In the genomic region with DNA sequence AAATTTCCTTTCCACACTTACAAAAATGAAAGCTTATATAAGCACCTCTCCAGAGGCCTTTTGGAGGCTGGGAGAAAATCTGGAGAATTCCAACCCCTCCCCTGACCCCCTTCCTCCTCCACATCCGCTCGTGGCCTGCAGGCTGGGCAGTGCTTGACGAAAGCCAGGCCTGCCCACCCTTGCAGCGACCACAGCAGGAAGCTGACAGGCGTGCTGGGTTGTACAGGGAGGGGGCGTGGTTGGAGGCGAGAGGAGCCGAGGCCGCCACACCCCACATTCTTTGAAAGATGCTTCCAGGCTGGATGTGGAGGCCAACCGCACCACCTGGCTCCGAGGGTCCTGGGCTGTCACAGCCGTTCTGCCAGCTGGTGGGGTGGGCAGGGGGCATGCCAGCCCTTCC, we compare ENCODE assay signal across 8 cellular contexts. TPM values are rescaled to one million over a fixed set of nuclear protein-coding genes. Genes with fewer than 3 reads are reported as not detected.
A peak's percentile ranks its signal among the peaks of the same experiment; 100 is the strongest.
DNase-seq lines count a peak whose midpoint lies in the region; ATAC-seq and TF ChIP-seq lines count a peak whose summit lies in the region.

No MANE protein-coding gene starts in this region.

- TF ChIP-seq CTCF in GM20000 (IDR thresholded peaks at IDR 0.05; ENCODE audit: extremely low read depth, missing control alignments) = no peak

- H3K27ac Mint-ChIP-seq in T-helper 1 cell treated with Interleukin-12 subunit alpha and Interleukin-12 subunit beta and Interleukin-4 antibody, amounts not matched to agents 30 μg/mL and 1 μg/mL, for 36 hours = peak overlapping the region; percentile 15

- ATAC-seq in GM19395 (IDR thresholded peaks at IDR 0.05; ENCODE audit: unreplicated experiment) = no peak

- H3K36me3 Mint-ChIP-seq in T-helper 1 cell treated with Interleukin-12 subunit alpha and Interleukin-12 subunit beta and Interleukin-4 antibody, amounts not matched to agents 30 μg/mL and 1 μg/mL, for 36 hours (ENCODE audit: low read depth) = no peaks in the 10 kb centered on the region

- peaks cover 18% of the 10 kb centered on the region for H3K4me1 Mint-ChIP-seq in T-helper 1 cell treated with Interleukin-12 subunit alpha and Interleukin-12 subunit beta and Interleukin-4 antibody, amounts not matched to agents 30 μg/mL and 1 μg/mL, for 36 hours (ENCODE audit: low read depth)

- peaks cover 4% of the 10 kb centered on the region for H3K27me3 Mint-ChIP-seq in T-helper 1 cell treated with Interleukin-12 subunit alpha and Interleukin-12 subunit beta and Interleukin-4 antibody, amounts not matched to agents 30 μg/mL and 1 μg/mL, for 36 hours (ENCODE audit: low read depth)

- H3K9me3 Mint-ChIP-seq in T-helper 1 cell treated with Interleukin-12 subunit alpha and Interleukin-12 subunit beta and Interleukin-4 antibody, amounts not matched to agents 30 μg/mL and 1 μg/mL, for 36 hours = no peaks in the 10 kb centered on the region

- H3K4me3 Mint-ChIP-seq in T-helper 1 cell treated with Interleukin-12 subunit alpha and Interleukin-12 subunit beta and Interleukin-4 antibody, amounts not matched to agents 30 μg/mL and 1 μg/mL, for 36 hours = peak overlapping the region; percentile 7

- peak; percentile 78 for DNase-seq in ELR (ENCODE audit: low read depth)
- peak; percentile 63 for DNase-seq in dedifferentiated amniotic fluid mesenchymal stem cell (ENCODE audit: extremely low spot score)
- DNase-seq in myocyte (ENCODE audit: low read depth) = peak; percentile 90
- no peak for DNase-seq in C1 segment of cervical spinal cord (lab: John Stamatoyannopoulos, UW)
- DNase-seq in NAMALWA (ENCODE audit: low spot score) = no peak
- DNase-seq in GM20000 (ENCODE audit: low spot score) = no peak

RNA-seq across cellular contexts. Expression of a gene that starts 47.8 kb away (rescaled TPM):
- 27.9 and 38.4 TPM in 2 replicates for total RNA-seq in myocyte
- 14.9 TPM for polyA plus RNA-seq in myocyte (2012)

Comparison
In these comparisons a context has a peak if more than half of its experiments do, and no peak if none do; other contexts are left out.
1. DNase-seq: peak in ELR (single experiment), dedifferentiated amniotic fluid mesenchymal stem cell (single experiment) and myocyte (single experiment); none in C1 segment of cervical spinal cord (0 of 14), NAMALWA (single experiment) and GM20000 (single experiment).